1 cellular context compared by ENCODE assay signal in the genomic region with DNA sequence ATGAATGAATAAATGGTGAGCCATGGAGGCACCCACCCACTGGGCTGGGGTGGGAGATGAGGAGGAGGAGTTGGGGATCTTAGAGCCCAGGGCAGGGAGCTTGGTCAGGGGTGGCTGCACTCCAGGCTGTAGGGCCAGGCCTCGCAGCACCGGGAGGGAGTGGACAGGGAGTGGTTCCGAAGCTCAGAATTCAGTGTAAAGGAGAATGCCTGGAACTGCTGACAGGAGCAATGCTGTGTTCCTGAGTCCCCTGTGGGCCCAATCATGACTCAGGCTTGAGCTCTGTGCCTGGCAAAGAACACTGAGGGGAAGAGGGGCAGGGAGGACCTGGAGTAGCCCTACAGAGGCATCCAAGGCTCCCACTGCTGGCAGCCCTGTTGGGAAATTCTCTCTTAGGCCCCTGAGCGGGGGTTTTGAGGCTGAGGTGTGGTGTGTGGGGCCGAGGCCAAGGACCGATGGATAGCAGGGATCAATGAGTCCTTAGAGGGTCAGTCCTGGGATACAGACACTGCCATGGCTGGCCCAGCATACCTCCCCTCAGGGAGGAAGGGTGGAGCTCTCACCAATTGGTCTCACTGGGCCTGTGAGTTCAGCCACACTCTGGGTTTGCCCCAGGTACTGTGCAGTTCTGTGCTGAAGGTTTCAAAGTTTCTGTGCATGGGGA.
TF ChIP-seq lines count a peak whose summit lies in the region.

No MANE protein-coding gene starts in this region.

TF ChIP-seq in GM23338, 12 proteins besides CTCF, POLR2A, EP300 and RAD21 (continued from another document):
- TF ChIP-seq, protein P1, sequence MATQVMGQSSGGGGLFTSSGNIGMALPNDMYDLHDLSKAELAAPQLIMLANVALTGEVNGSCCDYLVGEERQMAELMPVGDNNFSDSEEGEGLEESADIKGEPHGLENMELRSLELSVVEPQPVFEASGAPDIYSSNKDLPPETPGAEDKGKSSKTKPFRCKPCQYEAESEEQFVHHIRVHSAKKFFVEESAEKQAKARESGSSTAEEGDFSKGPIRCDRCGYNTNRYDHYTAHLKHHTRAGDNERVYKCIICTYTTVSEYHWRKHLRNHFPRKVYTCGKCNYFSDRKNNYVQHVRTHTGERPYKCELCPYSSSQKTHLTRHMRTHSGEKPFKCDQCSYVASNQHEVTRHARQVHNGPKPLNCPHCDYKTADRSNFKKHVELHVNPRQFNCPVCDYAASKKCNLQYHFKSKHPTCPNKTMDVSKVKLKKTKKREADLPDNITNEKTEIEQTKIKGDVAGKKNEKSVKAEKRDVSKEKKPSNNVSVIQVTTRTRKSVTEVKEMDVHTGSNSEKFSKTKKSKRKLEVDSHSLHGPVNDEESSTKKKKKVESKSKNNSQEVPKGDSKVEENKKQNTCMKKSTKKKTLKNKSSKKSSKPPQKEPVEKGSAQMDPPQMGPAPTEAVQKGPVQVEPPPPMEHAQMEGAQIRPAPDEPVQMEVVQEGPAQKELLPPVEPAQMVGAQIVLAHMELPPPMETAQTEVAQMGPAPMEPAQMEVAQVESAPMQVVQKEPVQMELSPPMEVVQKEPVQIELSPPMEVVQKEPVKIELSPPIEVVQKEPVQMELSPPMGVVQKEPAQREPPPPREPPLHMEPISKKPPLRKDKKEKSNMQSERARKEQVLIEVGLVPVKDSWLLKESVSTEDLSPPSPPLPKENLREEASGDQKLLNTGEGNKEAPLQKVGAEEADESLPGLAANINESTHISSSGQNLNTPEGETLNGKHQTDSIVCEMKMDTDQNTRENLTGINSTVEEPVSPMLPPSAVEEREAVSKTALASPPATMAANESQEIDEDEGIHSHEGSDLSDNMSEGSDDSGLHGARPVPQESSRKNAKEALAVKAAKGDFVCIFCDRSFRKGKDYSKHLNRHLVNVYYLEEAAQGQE (IDR thresholded peaks at IDR 0.05; ENCODE audit: unreplicated experiment): no peak
- TF ChIP-seq EZH2phosphoT487 (IDR thresholded peaks at IDR 0.05; ENCODE audit: unreplicated experiment) (no peak), ZNF331 (CRISPR knock-in tag; IDR thresholded peaks at IDR 0.05; ENCODE audit: low read depth) (no peak), JUNB (IDR thresholded peaks at IDR 0.05; ENCODE audit: unreplicated experiment) (no peak)
TF ChIP-seq in GM23338: peak in this region for 0.
